In genomic region chr9:121169094-121169601, GRCh38 we compare ENCODE assay signal across 8 cellular contexts. TPM values are rescaled to one million over a fixed set of nuclear protein-coding genes. Genes with fewer than 3 reads are reported as not detected.
DNase-seq lines count a peak whose midpoint lies in the region; TF ChIP-seq lines count a peak whose summit lies in the region.

No MANE protein-coding gene starts in this region.

- H3K36me3 Mint-ChIP-seq in activated T-cell treated with anti-CD3 and anti-CD28 coated beads, Interleukin-2, amount 50 U/mL, for 24 hours (ENCODE audit: low read depth): peaks cover 97% of the 10 kb centered on the region
- H3K36me3 Mint-ChIP-seq in T-helper 2 cell treated with Interferon-gamma antibody and Interleukin-4, amounts not matched to agents 5 μg/mL and 100 μg/mL, for 36 hours (ENCODE audit: low read depth): peaks cover 86% of the 10 kb centered on the region

- no peak for TF ChIP-seq POLR2A in thyroid gland (IDR thresholded peaks at IDR 0.05)

- no peak overlapping the region for H3K4me3 Mint-ChIP-seq in activated T-cell treated with anti-CD3 and anti-CD28 coated beads, Interleukin-2, amount 50 U/mL, for 24 hours
- no peak overlapping the region for H3K4me3 Mint-ChIP-seq in T-helper 2 cell treated with Interferon-gamma antibody and Interleukin-4, amounts not matched to agents 5 μg/mL and 100 μg/mL, for 36 hours

- intact Hi-C loops in thyroid gland (cut with DNase I): no loop called here

- no peaks in the 10 kb centered on the region for H3K9me3 ChIP-seq in thyroid gland

- H3K9me3 Mint-ChIP-seq in activated T-cell treated with anti-CD3 and anti-CD28 coated beads, Interleukin-2, amount 50 U/mL, for 24 hours: no peaks in the 10 kb centered on the region
- no peaks in the 10 kb centered on the region for H3K9me3 Mint-ChIP-seq in T-helper 2 cell treated with Interferon-gamma antibody and Interleukin-4, amounts not matched to agents 5 μg/mL and 100 μg/mL, for 36 hours

- 74 to 89% methylated on average over 3 of the region's 3 CpGs for WGBS in thyroid gland, 2 donors

- peaks cover 12 to 27% of the 10 kb centered on the region in 2 donors for H3K4me1 ChIP-seq in thyroid gland

- H3K27me3 ChIP-seq in thyroid gland: no peaks in the 10 kb centered on the region

- no peak overlapping the region for H3K4me3 ChIP-seq in foreskin fibroblast (ENCODE audit: low read depth in 1 of 2, low read length in 2 of 2)
- H3K4me3 ChIP-seq in thyroid gland (replicated peaks in 1 of 3): no peak overlapping the region

- no peak overlapping the region for H3K27ac ChIP-seq in thyroid gland

- peaks cover 20% of the 10 kb centered on the region for H3K4me1 Mint-ChIP-seq in activated T-cell treated with anti-CD3 and anti-CD28 coated beads, Interleukin-2, amount 50 U/mL, for 24 hours (ENCODE audit: low read depth)
- H3K4me1 Mint-ChIP-seq in T-helper 2 cell treated with Interferon-gamma antibody and Interleukin-4, amounts not matched to agents 5 μg/mL and 100 μg/mL, for 36 hours (ENCODE audit: low read depth): peaks cover 16% of the 10 kb centered on the region

- peaks cover 0 to 7% of the 10 kb centered on the region in 2 donors for H3K36me3 ChIP-seq in thyroid gland

- no peak for DNase-seq in activated T-cell treated with anti-CD3 and anti-CD28 coated beads, Interleukin-2, amount 50 U/mL, for 24 hours
- DNase-seq in activated T-cell treated with anti-CD3 and anti-CD28 coated beads for 4 hours (no peak), foreskin fibroblast (peak; percentile 9 to 51), thyroid gland (peak in 1 of 2 donors; percentile 13), OCI-M2 (lab: John Stamatoyannopoulos, UW; ENCODE audit: unreplicated experiment) (no peak), mesenteric fat pad (ENCODE audit: low spot score) (no peak), NCI-H146 (lab: John Stamatoyannopoulos, UW) (no peak)
- no peak for DNase-seq in T-helper 2 cell treated with Interferon-gamma antibody and Interleukin-4, amounts not matched to agents 5 μg/mL and 100 μg/mL, for 36 hours (ENCODE audit: low spot score)

- peak; percentile 37 for TF ChIP-seq CTCF in foreskin fibroblast (IDR thresholded peaks at IDR 0.05; ENCODE audit: low read depth, low read length)
- TF ChIP-seq CTCF in thyroid gland (IDR thresholded peaks at IDR 0.05): peak in 4 of 6 experiments; percentile 10 to 49 (median 28)

- no peaks in the 10 kb centered on the region for H3K27me3 Mint-ChIP-seq in activated T-cell treated with anti-CD3 and anti-CD28 coated beads, Interleukin-2, amount 50 U/mL, for 24 hours
- H3K27me3 Mint-ChIP-seq in T-helper 2 cell treated with Interferon-gamma antibody and Interleukin-4, amounts not matched to agents 5 μg/mL and 100 μg/mL, for 36 hours (ENCODE audit: low read depth): no peaks in the 10 kb centered on the region

- H3K27ac Mint-ChIP-seq in activated T-cell treated with anti-CD3 and anti-CD28 coated beads, Interleukin-2, amount 50 U/mL, for 24 hours: peak overlapping the region; percentile 77
- peak overlapping the region; percentile 55 for H3K27ac Mint-ChIP-seq in T-helper 2 cell treated with Interferon-gamma antibody and Interleukin-4, amounts not matched to agents 5 μg/mL and 100 μg/mL, for 36 hours

RNA-seq across cellular contexts. Expression of gene RAB14, which starts 32.5 kb away (rescaled TPM):
- total RNA-seq in thyroid gland (10 to 100 TPM; 44.6 to 55.8 (median 49.1) TPM), mesenteric fat pad (56.9 TPM)

Comparison
In these comparisons a context has a peak if more than half of its experiments do, and no peak if none do; other contexts are left out.
1. DNase-seq: peak in foreskin fibroblast (2 of 2); none in activated T-cell treated with anti-CD3 and anti-CD28 coated beads, Interleukin-2, amount 50 U/mL, for 24 hours (single experiment), activated T-cell treated with anti-CD3 and anti-CD28 coated beads for 4 hours (single experiment), T-helper 2 cell treated with Interferon-gamma antibody and Interleukin-4, amounts not matched to agents 5 μg/mL and 100 μg/mL, for 36 hours (single experiment), OCI-M2 (single experiment), mesenteric fat pad (single experiment) and NCI-H146 (single experiment).